In the genomic region with DNA sequence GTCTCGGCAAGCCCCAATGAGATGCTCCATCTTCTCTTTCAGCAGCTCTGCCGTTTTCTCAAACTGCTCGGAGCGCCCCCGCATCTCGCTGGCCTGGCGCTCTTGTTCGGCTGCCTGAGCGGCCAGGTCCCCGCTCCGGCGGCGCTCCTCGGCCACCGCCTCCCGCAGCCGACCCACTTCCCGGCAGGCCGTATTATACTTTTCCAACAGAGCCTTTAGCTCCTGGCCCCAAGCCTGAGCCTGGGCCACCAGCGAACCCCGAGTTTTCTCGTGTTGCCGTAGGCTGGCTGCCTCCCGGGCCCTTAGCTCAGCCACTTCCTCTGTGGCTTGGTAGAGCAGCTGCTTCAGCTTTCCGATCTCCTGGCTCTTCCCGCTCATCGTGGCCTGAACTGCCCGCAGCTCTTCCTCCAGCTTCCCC, we compare ENCODE assay signal across 8 cellular contexts. TPM values are rescaled to one million over a fixed set of nuclear protein-coding genes. Genes with fewer than 3 reads are reported as not detected.
DNase-seq lines count a peak whose midpoint lies in the region; ATAC-seq and TF ChIP-seq lines count a peak whose summit lies in the region.

No MANE protein-coding gene starts in this region.

- peaks cover 13% of the 10 kb centered on the region for H3K4me1 Mint-ChIP-seq in activated CD8-positive, alpha-beta T cell treated with anti-CD3 and anti-CD28 coated beads for 36 hours (ENCODE audit: low read depth)
- H3K4me1 Mint-ChIP-seq in stimulated activated naive B cell treated with anti-CD40 and anti-IgM and Interleukin-4, amounts not matched to agents 10 μg/mL and 1 μg/mL and 100 μg/mL, for 72 hours: peaks cover 13 to 20% of the 10 kb centered on the region in 2 donors

- H3K9me2 ChIP-seq in GM23248 (ENCODE audit: insufficient read depth): no peaks in the 10 kb centered on the region

- H3K9me3 ChIP-seq in GM23248 (ENCODE audit: low read depth) (no peaks in the 10 kb centered on the region), mononuclear cell (ENCODE audit: low read depth, low read length) (no peaks in the 10 kb centered on the region)

- H3K9ac ChIP-seq in GM23248: peak overlapping the region; percentile 65

- H4K20me1 ChIP-seq in GM23248 (ENCODE audit: insufficient read depth): no peaks in the 10 kb centered on the region

- no peaks in the 10 kb centered on the region for H3K36me3 ChIP-seq in GM23248 (ENCODE audit: low read depth)

- H3K4me3 ChIP-seq in GM23248 (peak overlapping the region; percentile 62), epithelial cell of proximal tubule (ENCODE audit: low read depth, low read length) (peak overlapping the region; percentile 43), mononuclear cell (ENCODE audit: low read length) (peak overlapping the region; percentile 34)

- no peak for TF ChIP-seq CTCF in activated CD8-positive, alpha-beta T cell treated with anti-CD3 and anti-CD28 coated beads for 36 hours (IDR thresholded peaks at IDR 0.05)
- no peak for TF ChIP-seq CTCF in epithelial cell of proximal tubule (conservative IDR thresholded peaks at IDR 0.05; ENCODE audit: low read depth, low read length)

- CTCF ChIA-PET in activated CD8-positive, alpha-beta T cell treated with anti-CD3 and anti-CD28 coated beads for 36 hours (lab: Charles Lee): interaction anchor here (0.7 to 5.7 kb wide), 16 partner anchors 9 to 137 kb away, joined by 3 to 43 read pairs (median 5); partner anchors contain the start of genes ANKRD35, ITGA10, NUDT17 and PIAS3

- peak overlapping the region; percentile 76 for H3K4me2 ChIP-seq in GM23248 (ENCODE audit: unreplicated experiment)

- in situ Hi-C loops in GM23248 (cut with MboI): no loop called here

- H3K27ac Mint-ChIP-seq in activated CD8-positive, alpha-beta T cell treated with anti-CD3 and anti-CD28 coated beads for 36 hours: peak overlapping the region; percentile 19
- H3K27ac Mint-ChIP-seq in stimulated activated naive B cell treated with anti-CD40 and anti-IgM and Interleukin-4, amounts not matched to agents 10 μg/mL and 1 μg/mL and 100 μg/mL, for 72 hours: peak overlapping the region; percentile 59

- peak overlapping the region; percentile 21 for H3K27ac ChIP-seq in GM23248

- H3K27me3 Mint-ChIP-seq in activated CD8-positive, alpha-beta T cell treated with anti-CD3 and anti-CD28 coated beads for 36 hours: peaks cover 8% of the 10 kb centered on the region
- H3K27me3 Mint-ChIP-seq in stimulated activated naive B cell treated with anti-CD40 and anti-IgM and Interleukin-4, amounts not matched to agents 10 μg/mL and 1 μg/mL and 100 μg/mL, for 72 hours: peaks cover 24 to 39% of the 10 kb centered on the region in 2 donors

- POLR2A ChIA-PET in activated CD8-positive, alpha-beta T cell treated with anti-CD3 and anti-CD28 coated beads for 36 hours (lab: Charles Lee): interaction anchor here (0.6 to 2.0 kb wide), 12 partner anchors 8 to 73 kb away, joined by 3 to 9 read pairs (median 4); partner anchors contain the start of genes ANKRD35, ITGA10, PEX11B and PIAS3

- H3K9me3 Mint-ChIP-seq in activated CD8-positive, alpha-beta T cell treated with anti-CD3 and anti-CD28 coated beads for 36 hours: no peaks in the 10 kb centered on the region
- no peaks in the 10 kb centered on the region for H3K9me3 Mint-ChIP-seq in stimulated activated naive B cell treated with anti-CD40 and anti-IgM and Interleukin-4, amounts not matched to agents 10 μg/mL and 1 μg/mL and 100 μg/mL, for 72 hours

- peak; percentile 75 for DNase-seq in GM23248
- DNase-seq in activated CD8-positive, alpha-beta T cell treated with anti-CD3 and anti-CD28 coated beads for 36 hours: peak; percentile 47
- DNase-seq in epithelial cell of proximal tubule (ENCODE audit: low read depth): no peak
- peak; percentile 13 for DNase-seq in stimulated activated naive B cell treated with anti-CD40 and anti-IgM and Interleukin-4, amounts not matched to agents 10 μg/mL and 1 μg/mL and 100 μg/mL, for 72 hours
- DNase-seq in T1000 (lab: John Stamatoyannopoulos, UW): no peak
- DNase-seq in NCI-H510A treated with DMSO at 0.1 percent for 48 hours (lab: John Stamatoyannopoulos, UW): no peak

- peak overlapping the region; percentile 75 for H3K4me3 Mint-ChIP-seq in activated CD8-positive, alpha-beta T cell treated with anti-CD3 and anti-CD28 coated beads for 36 hours
- peak overlapping the region; percentile 78 to 81 for H3K4me3 Mint-ChIP-seq in stimulated activated naive B cell treated with anti-CD40 and anti-IgM and Interleukin-4, amounts not matched to agents 10 μg/mL and 1 μg/mL and 100 μg/mL, for 72 hours

- no peaks in the 10 kb centered on the region for H3K27me3 ChIP-seq in GM23248 (replicated peaks; ENCODE audit: insufficient read depth)
- H3K27me3 ChIP-seq in mononuclear cell (ENCODE audit: insufficient read depth, low read length): no peaks in the 10 kb centered on the region

- intact Hi-C loops in activated CD8-positive, alpha-beta T cell treated with anti-CD3 and anti-CD28 coated beads for 36 hours (cut with micrococcal nuclease): no loop called here

- peak; percentile 81 for ATAC-seq in activated CD8-positive, alpha-beta T cell treated with anti-CD3 and anti-CD28 coated beads for 36 hours
- peak; percentile 83 to 85 for ATAC-seq in stimulated activated naive B cell treated with anti-CD40 and anti-IgM and Interleukin-4, amounts not matched to agents 10 μg/mL and 1 μg/mL and 100 μg/mL, for 72 hours (replicated peaks)
- no peak for ATAC-seq in HG03571 (IDR thresholded peaks at IDR 0.05; ENCODE audit: unreplicated experiment)

- H3K4me1 ChIP-seq in GM23248 (ENCODE audit: insufficient read depth) (peaks cover 18% of the 10 kb centered on the region), mononuclear cell (ENCODE audit: insufficient read depth, low read length) (peaks cover 18% of the 10 kb centered on the region)

- H3K36me3 Mint-ChIP-seq in activated CD8-positive, alpha-beta T cell treated with anti-CD3 and anti-CD28 coated beads for 36 hours (ENCODE audit: low read depth): no peaks in the 10 kb centered on the region
- no peaks in the 10 kb centered on the region for H3K36me3 Mint-ChIP-seq in stimulated activated naive B cell treated with anti-CD40 and anti-IgM and Interleukin-4, amounts not matched to agents 10 μg/mL and 1 μg/mL and 100 μg/mL, for 72 hours

- 1 to 3% methylated on average over 26 to 28 of the region's 28 CpGs for WGBS in GM23248 (ENCODE audit: low coverage in 1 of 2, low lambda C conversion rate in 2 of 2, missing lambda C conversion rate in 2 of 2), 2 experiments

- H3F3A ChIP-seq in GM23248 (ENCODE audit: insufficient read depth): peaks cover 6% of the 10 kb centered on the region; the same call in 1 of the 2 replicates

- H2AFZ ChIP-seq in GM23248: peak overlapping the region; percentile 83

- no peaks in the 10 kb centered on the region for H3K79me2 ChIP-seq in GM23248 (ENCODE audit: insufficient read depth)

RNA-seq across cellular contexts. Expression of gene PIAS3, which starts 13.1 kb away (rescaled TPM):
- total RNA-seq in GM23248 (2014; rRNA removed; shearing (Covaris generic)): 22.2 and 32.5 TPM in 2 replicates
- polyA plus RNA-seq in GM23248 (2016; fragmentation: Nextera tagmentation; extraction: Ambion mirVana): 58.3 and 63.0 TPM in 2 replicates
- 10 to 100 TPM; 17.9 to 18.9 TPM for total RNA-seq in activated CD8-positive, alpha-beta T cell treated with anti-CD3 and anti-CD28 coated beads for 36 hours
- total RNA-seq in epithelial cell of proximal tubule: 17.8 and 27.8 TPM in 2 replicates
- 8.0 TPM for total RNA-seq in mononuclear cell

RNA-seq across cellular contexts. Expression of gene ANKRD35, which starts 13.7 kb away (rescaled TPM):
- total RNA-seq in GM23248 (2014; rRNA removed; shearing (Covaris generic)): 0.38 and 0.65 TPM in 2 replicates
- 3.4 and 3.5 TPM in 2 replicates for polyA plus RNA-seq in GM23248 (2016; fragmentation: Nextera tagmentation; extraction: Ambion mirVana)
- total RNA-seq in activated CD8-positive, alpha-beta T cell treated with anti-CD3 and anti-CD28 coated beads for 36 hours: under 1 TPM; 0.54 to 0.59 TPM
- total RNA-seq in epithelial cell of proximal tubule (0.36 and 1.6 TPM in 2 replicates), mononuclear cell (not detected)

RNA-seq across cellular contexts. Expression of gene NUDT17, which starts 26.6 kb away (rescaled TPM):
- 5.9 and 12.0 TPM in 2 replicates for total RNA-seq in GM23248 (2014; rRNA removed; shearing (Covaris generic))
- 7.8 and 9.5 TPM in 2 replicates for polyA plus RNA-seq in GM23248 (2016; fragmentation: Nextera tagmentation; extraction: Ambion mirVana)
- 1 to 10 TPM; 3.0 to 3.3 TPM for total RNA-seq in activated CD8-positive, alpha-beta T cell treated with anti-CD3 and anti-CD28 coated beads for 36 hours
- total RNA-seq in epithelial cell of proximal tubule: 4.0 and 4.3 TPM in 2 replicates
- total RNA-seq in mononuclear cell: 1.2 TPM

RNA-seq across cellular contexts. Expression of gene ITGA10, which starts 37.8 kb away (rescaled TPM):
- total RNA-seq in GM23248 (2014; rRNA removed; shearing (Covaris generic)): 0.13 and 0.65 TPM in 2 replicates
- 0.31 and 0.35 TPM in 2 replicates for polyA plus RNA-seq in GM23248 (2016; fragmentation: Nextera tagmentation; extraction: Ambion mirVana)
- 1 to 10 TPM; 1.3 to 1.4 TPM for total RNA-seq in activated CD8-positive, alpha-beta T cell treated with anti-CD3 and anti-CD28 coated beads for 36 hours
- total RNA-seq in epithelial cell of proximal tubule: 0.14 and 0.17 TPM in 2 replicates
- 0.21 TPM for total RNA-seq in mononuclear cell

RNA-seq across cellular contexts. Expression of gene PEX11B, which starts 46.5 kb away (rescaled TPM):
- total RNA-seq in GM23248 (2014; rRNA removed; shearing (Covaris generic)): 32.2 and 34.5 TPM in 2 replicates
- 37.1 and 37.9 TPM in 2 replicates for polyA plus RNA-seq in GM23248 (2016; fragmentation: Nextera tagmentation; extraction: Ambion mirVana)
- total RNA-seq in activated CD8-positive, alpha-beta T cell treated with anti-CD3 and anti-CD28 coated beads for 36 hours: 10 to 100 TPM; 25.8 to 26.3 TPM
- total RNA-seq in epithelial cell of proximal tubule (19.8 and 24.7 TPM in 2 replicates), mononuclear cell (6.1 TPM)

Comparison
In these comparisons a context has a peak if more than half of its experiments do, and no peak if none do; other contexts are left out.
1. DNase-seq: peak in GM23248 (single experiment), activated CD8-positive, alpha-beta T cell treated with anti-CD3 and anti-CD28 coated beads for 36 hours (single experiment) and stimulated activated naive B cell treated with anti-CD40 and anti-IgM and Interleukin-4, amounts not matched to agents 10 μg/mL and 1 μg/mL and 100 μg/mL, for 72 hours (single experiment); none in epithelial cell of proximal tubule (single experiment), T1000 (single experiment) and NCI-H510A treated with DMSO at 0.1 percent for 48 hours (single experiment).
2. Peak in every context shown above with its lines, with median percentiles within 50 percentile points of each other: H3K4me3 ChIP-seq.